In genomic region chr16:11742536-11743307, GRCh38 we compare ENCODE assay signal across 8 cellular contexts. TPM values are rescaled to one million over a fixed set of nuclear protein-coding genes. Genes with fewer than 3 reads are reported as not detected.
A peak's percentile ranks its signal among the peaks of the same experiment; 100 is the strongest.
DNase-seq lines count a peak whose midpoint lies in the region; ATAC-seq and TF ChIP-seq lines count a peak whose summit lies in the region.

TSS of gene TXNDC11 (minus strand) at chr16:11742857. CDS start at chr16:11742730, 127 bp downstream.

- no peaks in the 10 kb centered on the region for H3K27me3 Mint-ChIP-seq in activated CD4-positive, alpha-beta T cell treated with anti-CD3 and anti-CD28 coated beads, Interleukin-2, amount 10 ng/mL, durations not matched to agents 24 days and 14 days

- ATAC-seq in HG03460 (IDR thresholded peaks at IDR 0.05; ENCODE audit: unreplicated experiment) (peak; percentile 84), left colon (peak; percentile 86)

- peak within 1 kb of the TSS; percentile 96 to 100 for H3K27ac ChIP-seq in coronary artery

- H3K4me3 ChIP-seq in BE2C (ENCODE audit: low read depth, low read length) (peak within 1 kb of the TSS; percentile 81), coronary artery (peak within 1 kb of the TSS; percentile 97)

- no peaks in the 10 kb centered on the region for H3K36me3 ChIP-seq in BE2C

- no peaks in the 10 kb centered on the region for H3K4me1 ChIP-seq in BE2C

- intact Hi-C loops in activated CD4-positive, alpha-beta T cell treated with anti-CD3 and anti-CD28 coated beads, Interleukin-2, amount 10 ng/mL, durations not matched to agents 24 days and 14 days (cut with micrococcal nuclease) = loop anchor here (1.0 to 5.0 kb wide), 7 partner anchors 41 to 800 kb away; partner anchors contain the start of genes CLEC16A, DEXI, RSL1D1 and ZC3H7A
- intact Hi-C loops in left colon (cut with DNase I, micrococcal nuclease) = no loop called here

- H3K27ac Mint-ChIP-seq in activated CD4-positive, alpha-beta T cell treated with anti-CD3 and anti-CD28 coated beads, Interleukin-2, amount 10 ng/mL, durations not matched to agents 24 days and 14 days = peak within 1 kb of the TSS; percentile 97

- no peaks in the 10 kb centered on the region for H3K27me3 ChIP-seq in BE2C

- H3K9me3 ChIP-seq in BE2C = no peaks in the 10 kb centered on the region

- peaks cover 48% of the 10 kb centered on the region for H3K4me1 Mint-ChIP-seq in activated CD4-positive, alpha-beta T cell treated with anti-CD3 and anti-CD28 coated beads, Interleukin-2, amount 10 ng/mL, durations not matched to agents 24 days and 14 days

- no peaks in the 10 kb centered on the region for H3K9me3 Mint-ChIP-seq in activated CD4-positive, alpha-beta T cell treated with anti-CD3 and anti-CD28 coated beads, Interleukin-2, amount 10 ng/mL, durations not matched to agents 24 days and 14 days

- H3K36me3 Mint-ChIP-seq in activated CD4-positive, alpha-beta T cell treated with anti-CD3 and anti-CD28 coated beads, Interleukin-2, amount 10 ng/mL, durations not matched to agents 24 days and 14 days (ENCODE audit: low read depth) = peaks cover 26% of the 10 kb centered on the region

- peak within 1 kb of the TSS; percentile 98 for H3K4me3 Mint-ChIP-seq in activated CD4-positive, alpha-beta T cell treated with anti-CD3 and anti-CD28 coated beads, Interleukin-2, amount 10 ng/mL, durations not matched to agents 24 days and 14 days

- DNase-seq in BE2C (peak; percentile 100), GM19240 (ENCODE audit: insufficient read length, low spot score) (peak; percentile 59), NCI-H526 (lab: John Stamatoyannopoulos, UW) (peak; percentile 93 to 99), coronary artery (ENCODE audit: low spot score) (peak; percentile 99), left colon (peak; percentile 99 to 100)
- DNase-seq in activated CD4-positive, alpha-beta T cell treated with anti-CD3 and anti-CD28 coated beads, Interleukin-2, amount 10 ng/mL, durations not matched to agents 24 days and 14 days = peak; percentile 100
- peak; percentile 98 for DNase-seq in stimulated activated CD4-positive, alpha-beta T cell treated with anti-CD3 and anti-CD28 coated beads, Interleukin-1b, Interleukin-23, amount 100 ng/mL, for 48 hours

- TF ChIP-seq CTCF in BE2C (IDR thresholded peaks at IDR 0.05; ENCODE audit: low read depth, low read length) = no peak
- TF ChIP-seq CTCF in coronary artery (IDR thresholded peaks at IDR 0.05) = no peak

RNA-seq across cellular contexts. Expression of gene TXNDC11, which starts in this region (rescaled TPM):
- 20.2 TPM for polyA plus RNA-seq in BE2C (2012; ENCODE audit: insufficient read depth, insufficient read length, low read depth)
- 41.7 and 43.6 TPM in 2 replicates for total RNA-seq in activated CD4-positive, alpha-beta T cell treated with anti-CD3 and anti-CD28 coated beads, Interleukin-2, amount 10 ng/mL, durations not matched to agents 24 days and 14 days
- 10 to 100 TPM; 67.4 TPM for total RNA-seq in left colon

Comparison
In these comparisons a context has a peak if more than half of its experiments do, and no peak if none do; other contexts are left out.
1. Peak in every context shown above with its lines: DNase-seq, ATAC-seq, H3K4me3 ChIP-seq and H3K27ac ChIP-seq.